9 cellular contexts compared by ENCODE assay signal in genomic region chr12:122096591-122097149, GRCh38. TPM values are rescaled to one million over a fixed set of nuclear protein-coding genes. Genes with fewer than 3 reads are reported as not detected.
DNase-seq lines count a peak whose midpoint lies in the region; ATAC-seq and TF ChIP-seq lines count a peak whose summit lies in the region.
"Had no signal": no experiment of that assay in that cellular context is flagged by ENCODE, and none has a peak within 500 bp of the region (broad histone marks: within the 10 kb centered on the region; RNA-seq: fewer than 3 reads in every experiment).

No MANE protein-coding gene starts in this region.

- peaks cover 45 to 49% of the 10 kb centered on the region in 2 donors for H3K4me1 Mint-ChIP-seq in natural killer cell
- H3K4me1 Mint-ChIP-seq in natural killer cell treated with Interleukin-12 subunit alpha and Interleukin-12 subunit beta and Interleukin-15 and Interleukin-18, amount 100 ng/mL, for 72 hours (ENCODE audit: low read depth in 2 of 2) = peaks cover 28 to 38% of the 10 kb centered on the region in 2 donors

- no peak overlapping the region for H3K4me3 Mint-ChIP-seq in natural killer cell
- H3K4me3 Mint-ChIP-seq in natural killer cell treated with Interleukin-12 subunit alpha and Interleukin-12 subunit beta and Interleukin-15 and Interleukin-18, amount 100 ng/mL, for 72 hours = no peak overlapping the region

- H3K9me3 ChIP-seq in muscle layer of duodenum (ENCODE audit: control insufficient read depth in 1 of 2, low read length in 2 of 2) (no peaks in the 10 kb centered on the region), vagina (no peaks in the 10 kb centered on the region)

- peak overlapping the region; percentile 8 to 36 for H3K27ac Mint-ChIP-seq in natural killer cell
- no peak overlapping the region for H3K27ac Mint-ChIP-seq in natural killer cell treated with Interleukin-12 subunit alpha and Interleukin-12 subunit beta and Interleukin-15 and Interleukin-18, amount 100 ng/mL, for 72 hours

- H3K27ac ChIP-seq in muscle layer of duodenum (ENCODE audit: low read length) = peak overlapping the region; percentile 46
- H3K27ac ChIP-seq in vagina = peak overlapping the region; percentile 63

- no peak for TF ChIP-seq POLR2A in vagina (IDR thresholded peaks at IDR 0.05)

- no peaks in the 10 kb centered on the region for H3K9me3 Mint-ChIP-seq in natural killer cell
- no peaks in the 10 kb centered on the region for H3K9me3 Mint-ChIP-seq in natural killer cell treated with Interleukin-12 subunit alpha and Interleukin-12 subunit beta and Interleukin-15 and Interleukin-18, amount 100 ng/mL, for 72 hours

- H3K36me3 ChIP-seq in muscle layer of duodenum (ENCODE audit: control insufficient read depth in 1 of 2, insufficient read depth in 2 of 2, low read length in 2 of 2) (no peaks in the 10 kb centered on the region), vagina (no peaks in the 10 kb centered on the region)

- peaks cover 31 to 74% of the 10 kb centered on the region in 2 donors for H3K4me1 ChIP-seq in muscle layer of duodenum (ENCODE audit: control insufficient read depth in 1 of 2, insufficient read depth in 2 of 2, low read length in 2 of 2)
- H3K4me1 ChIP-seq in vagina = peaks cover 75% of the 10 kb centered on the region

- no peaks in the 10 kb centered on the region for H3K27me3 Mint-ChIP-seq in natural killer cell (ENCODE audit: low read depth in 2 of 2)
- H3K27me3 Mint-ChIP-seq in natural killer cell treated with Interleukin-12 subunit alpha and Interleukin-12 subunit beta and Interleukin-15 and Interleukin-18, amount 100 ng/mL, for 72 hours = no peaks in the 10 kb centered on the region

- TF ChIP-seq CTCF in natural killer cell (IDR thresholded peaks at IDR 0.05) = no peak
- TF ChIP-seq CTCF in epithelial cell of esophagus (IDR thresholded peaks at IDR 0.05; ENCODE audit: insufficient read depth, low read depth, low read length, missing control alignments) = peak; percentile 6
- no peak for TF ChIP-seq CTCF in vagina (IDR thresholded peaks at IDR 0.05)

- ATAC-seq in natural killer cell (no peak), HG03439 (IDR thresholded peaks at IDR 0.05; ENCODE audit: unreplicated experiment) (no peak), HG02981 (IDR thresholded peaks at IDR 0.05; ENCODE audit: unreplicated experiment) (no peak)
- ATAC-seq in natural killer cell treated with Interleukin-12 subunit alpha and Interleukin-12 subunit beta and Interleukin-15 and Interleukin-18, amount 100 ng/mL, for 72 hours = no peak

- DNase-seq in natural killer cell = no peak
- no peak for DNase-seq in natural killer cell treated with Interleukin-12 subunit alpha and Interleukin-12 subunit beta and Interleukin-15 and Interleukin-18, amount 100 ng/mL, for 72 hours (ENCODE audit: low spot score)
- DNase-seq in epithelial cell of esophagus (ENCODE audit: low read depth) = peak; percentile 97
- DNase-seq in vagina (ENCODE audit: extremely low spot score in 2 of 2) = no peak
- DNase-seq in activated T-cell treated with anti-CD3 and anti-CD28 coated beads, Interleukin-2, amount 50 U/mL, for 1 hour = no peak
- DNase-seq: NCI-H774 had no signal

- H3K27me3 ChIP-seq in muscle layer of duodenum (ENCODE audit: low read depth, low read length) (no peaks in the 10 kb centered on the region), vagina (no peaks in the 10 kb centered on the region)

- intact Hi-C loops in natural killer cell (cut with micrococcal nuclease) = no loop called here
- intact Hi-C loops in vagina (cut with DNase I) = no loop called here

- no peaks in the 10 kb centered on the region for H3K36me3 Mint-ChIP-seq in natural killer cell
- no peaks in the 10 kb centered on the region for H3K36me3 Mint-ChIP-seq in natural killer cell treated with Interleukin-12 subunit alpha and Interleukin-12 subunit beta and Interleukin-15 and Interleukin-18, amount 100 ng/mL, for 72 hours

- H3K4me3 ChIP-seq in epithelial cell of esophagus (ENCODE audit: low read length) (peak overlapping the region; percentile 35), muscle layer of duodenum (ENCODE audit: low read depth in 1 of 2, low read length in 2 of 2) (peak overlapping the region in 1 of 2 donors; percentile 43), vagina (no peak overlapping the region)

RNA-seq across cellular contexts. Expression of gene MLXIP, which starts 18.1 kb away (rescaled TPM):
- 10 to 100 TPM; 83.8 to 92.4 (median 86.1) TPM for total RNA-seq in natural killer cell
- total RNA-seq in natural killer cell treated with Interleukin-12 subunit alpha and Interleukin-12 subunit beta and Interleukin-15 and Interleukin-18, amount 100 ng/mL, for 72 hours = 10 to 100 TPM; 28.4 to 48.6 TPM
- total RNA-seq in vagina = 16.9 TPM

Comparison
In these comparisons a context has a peak if more than half of its experiments do, and no peak if none do; other contexts are left out.
1. H3K27ac Mint-ChIP-seq: peak in natural killer cell (2 of 2); none in natural killer cell treated with Interleukin-12 subunit alpha and Interleukin-12 subunit beta and Interleukin-15 and Interleukin-18, amount 100 ng/mL, for 72 hours (0 of 2).